Comparison of ENCODE assay signal across 26 cellular contexts in the genomic region with DNA sequence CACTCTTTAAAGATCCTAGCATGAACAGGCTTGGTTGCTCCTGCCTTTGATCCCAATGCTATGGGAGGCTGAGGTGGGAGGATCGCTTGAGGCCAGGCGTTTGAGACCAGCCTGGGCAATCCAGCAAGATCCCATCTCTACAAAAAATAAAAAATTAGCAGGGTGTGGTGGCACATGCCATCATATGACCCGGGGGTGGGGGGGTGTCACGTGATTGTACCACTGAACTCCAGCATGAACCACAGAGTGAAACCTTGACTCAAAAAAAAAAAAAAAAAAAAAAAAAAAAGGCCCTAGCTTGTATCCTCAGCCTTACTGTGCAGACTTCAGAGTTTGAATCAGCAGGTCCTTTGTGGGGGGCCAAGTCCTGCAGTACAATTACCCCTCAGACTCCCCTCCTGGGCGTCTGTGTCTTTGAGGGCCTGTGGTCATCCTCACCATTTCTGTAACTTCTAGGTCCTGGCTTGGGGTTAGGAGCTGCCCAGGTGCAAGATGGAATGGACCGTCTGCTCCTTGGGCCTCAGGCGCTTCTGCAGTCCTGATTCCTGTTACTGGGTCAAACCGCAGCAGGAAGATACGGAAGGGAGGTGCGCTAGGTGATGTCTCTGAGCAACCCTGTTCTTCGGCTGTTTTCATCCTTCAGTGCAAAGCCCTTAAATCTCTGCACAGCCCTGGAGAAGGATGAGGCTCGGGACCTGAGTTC.
DNase-seq lines count a peak whose midpoint lies in the region; ATAC-seq, FAIRE-seq and TF ChIP-seq lines count a peak whose summit lies in the region.
"Had no signal": no experiment of that assay in that cellular context is flagged by ENCODE, and none has a peak within 500 bp of the region (broad histone marks: within the 10 kb centered on the region; RNA-seq: fewer than 3 reads in every experiment).

No MANE protein-coding gene starts in this region.

- BruUV-seq in K562 (replicated peaks; lab: Mats Ljungman, UMichigan) = no TSS peak

- H4K20me1 ChIP-seq in DND-41 (ENCODE audit: insufficient read depth, low read length) (peaks cover 5% of the 10 kb centered on the region; the same call in 1 of the 2 replicates), K562 (replicated peaks; ENCODE audit: control insufficient read depth, insufficient read depth, low read length) (peaks cover 9% of the 10 kb centered on the region; the same call in 1 of the 2 replicates), neural progenitor cell (ENCODE audit: low read depth) (no peaks in the 10 kb centered on the region)

- H3K27ac Mint-ChIP-seq in neural progenitor cell = peak overlapping the region; percentile 69
- H3K27ac Mint-ChIP-seq: CD4-positive, CD25-positive, alpha-beta regulatory T cell; HFFc6 had no signal

- H3K36me3 Mint-ChIP-seq in neural progenitor cell = no peaks in the 10 kb centered on the region
- H3K36me3 Mint-ChIP-seq: CD4-positive, CD25-positive, alpha-beta regulatory T cell had no signal

- no peak overlapping the region for H3K27ac ChIP-seq in DND-41 (ENCODE audit: low read length)
- no peak overlapping the region for H3K27ac ChIP-seq in K562 (ENCODE audit: extremely low read depth, low read depth, low read length)
- no peak overlapping the region for H3K27ac ChIP-seq in neural progenitor cell
- H3K27ac ChIP-seq: A549, GM23248, KMS-11 had no signal

- H3K9me3 Mint-ChIP-seq in neural progenitor cell = no peaks in the 10 kb centered on the region

- H3K9me1 ChIP-seq in K562 (ENCODE audit: control insufficient read depth, insufficient read depth, low read length) = no peaks in the 10 kb centered on the region

- FAIRE-seq in K562 (lab: Jason Lieb, UNC) = no peak
- FAIRE-seq: A549, GM18507, HTR-8/SVneo had no signal

- H3F3A ChIP-seq in neural progenitor cell (ENCODE audit: low read depth) = peaks cover 29% of the 10 kb centered on the region

- DNase-seq in DND-41 = peak; percentile 11
- peak; percentile 1 for DNase-seq in Jurkat, Clone E6-1 (ENCODE audit: low read depth, low spot score)
- no peak for DNase-seq in K562 (ENCODE audit: extremely low read depth in 1 of 4, low spot score in 3 of 4)
- no peak for DNase-seq in neural progenitor cell (ENCODE audit: low spot score)
- DNase-seq in AML-193 (lab: John Stamatoyannopoulos, UW) = no peak
- DNase-seq in C1 segment of cervical spinal cord (lab: John Stamatoyannopoulos, UW) = no peak
- DNase-seq: CD4-positive, CD25-positive, alpha-beta regulatory T cell; DMS153; GM23248; HFFc6; MM.1S; NCI-H1048; NCI-H1417; NCI-H1694; NCI-H2029 treated with DMSO at 0.1 percent for 48 hours; NCI-H446 treated with DMSO at 0.1 percent for 48 hours; NCI-H526; NCI-H82; SHP77 treated with DMSO at 0.1 percent for 48 hours had no signal

- in situ Hi-C loops in K562 (cut with MboI) = no loop called here

- POLR2A ChIA-PET in K562 (lab: Yijun Ruan, JAX) = interaction anchor here (1.1 kb wide), 1 partner anchor 27 kb away, joined by 8 read pairs; no protein-coding TSS in a partner anchor

- intact Hi-C loops in K562 (cut with micrococcal nuclease) = no loop called here

- WGBS in K562 (ENCODE audit: insufficient coverage, low coverage, missing lambda C conversion rate) = 1% methylated on average over 10 of the region's 12 CpGs

- H3K9ac ChIP-seq in DND-41 (ENCODE audit: low read depth, low read length) (no peak overlapping the region), K562 (ENCODE audit: insufficient read depth in 1 of 2, low read depth in 2 of 2, low read length in 2 of 2) (no peak overlapping the region), neural progenitor cell (no peak overlapping the region)
- H3K9ac ChIP-seq: GM23248, KMS-11 had no signal

- no peak for ATAC-seq in DND-41 (ENCODE audit: insufficient read depth, low read depth)
- no peak for ATAC-seq in K562
- no peak for ATAC-seq in HG03135 (IDR thresholded peaks at IDR 0.05; ENCODE audit: unreplicated experiment)
- ATAC-seq: A549, Panc1 had no signal

- CTCF ChIA-PET in K562 (lab: Yijun Ruan, JAX; ENCODE audit: low intra/inter-chr PET ratio) = no interaction called here

- H2AFZ ChIP-seq in DND-41 (ENCODE audit: low read depth, low read length) (no peak overlapping the region), K562 (ENCODE audit: low read depth, low read length) (no peak overlapping the region), neural progenitor cell (replicated peaks) (no peak overlapping the region)
- H2AFZ ChIP-seq: GM23248 had no signal

- H3K9me3 ChIP-seq in DND-41 (ENCODE audit: insufficient read depth, low read length, severe bottlenecking) = no peaks in the 10 kb centered on the region
- no peaks in the 10 kb centered on the region for H3K9me3 ChIP-seq in K562 (replicated peaks; ENCODE audit: control insufficient read depth, insufficient read depth, low read depth, low read length)
- no peaks in the 10 kb centered on the region for H3K9me3 ChIP-seq in neural progenitor cell (ENCODE audit: low read depth)
- H3K9me3 ChIP-seq: A549, HAP-1 had no signal

- no peak for TF ChIP-seq POLR2A in K562 (conservative IDR thresholded peaks at IDR 0.05)

- H3K4me1 Mint-ChIP-seq in neural progenitor cell = peaks cover 56% of the 10 kb centered on the region
- H3K4me1 Mint-ChIP-seq: CD4-positive, CD25-positive, alpha-beta regulatory T cell had no signal

- H3K4me3 Mint-ChIP-seq in neural progenitor cell = no peak overlapping the region
- H3K4me3 Mint-ChIP-seq: CD4-positive, CD25-positive, alpha-beta regulatory T cell; HFFc6 had no signal

- no peaks in the 10 kb centered on the region for H3K36me3 ChIP-seq in DND-41 (ENCODE audit: insufficient read depth, low read length)
- no peaks in the 10 kb centered on the region for H3K36me3 ChIP-seq in K562 (ENCODE audit: control insufficient read depth, insufficient read depth, low read length)
- H3K36me3 ChIP-seq in neural progenitor cell = no peaks in the 10 kb centered on the region
- H3K36me3 ChIP-seq: HAP-1 had no signal

- no peaks in the 10 kb centered on the region for H3K79me2 ChIP-seq in DND-41 (ENCODE audit: insufficient read depth, low read length)
- H3K79me2 ChIP-seq in K562 (ENCODE audit: control insufficient read depth, insufficient read depth, low read length) = no peaks in the 10 kb centered on the region
- H3K79me2 ChIP-seq in neural progenitor cell (ENCODE audit: low read depth) = no peaks in the 10 kb centered on the region

- no peaks in the 10 kb centered on the region for H3K4me1 ChIP-seq in DND-41 (ENCODE audit: insufficient read depth, low read length)
- H3K4me1 ChIP-seq in K562 (replicated peaks in 1 of 2; ENCODE audit: control insufficient read depth in 2 of 2, insufficient read depth in 2 of 2, low read length in 2 of 2) = peaks cover 0 to 4% of the 10 kb centered on the region in 2 experiments; a peak in 1 of 5 replicates
- H3K4me1 ChIP-seq in neural progenitor cell = peaks cover 36% of the 10 kb centered on the region
- H3K4me1 ChIP-seq: A549, HAP-1 had no signal

- no peak for TF ChIP-seq EP300 in K562 (IDR thresholded peaks at IDR 0.05; ENCODE audit: low read length)

- H3K27me3 ChIP-seq in DND-41 (ENCODE audit: insufficient read depth, low read length, poor library complexity) (no peaks in the 10 kb centered on the region), K562 (ENCODE audit: control insufficient read depth in 2 of 2, insufficient read depth in 2 of 2, low read length in 2 of 2) (peaks cover 16 to 82% of the 10 kb centered on the region in 2 experiments), neural progenitor cell (no peaks in the 10 kb centered on the region)

- TF ChIP-seq CTCF in DND-41 (IDR thresholded peaks at IDR 0.05; ENCODE audit: borderline replicate concordance, extremely low read depth, low read length, poor library complexity, severe bottlenecking) = no peak
- no peak for TF ChIP-seq CTCF in K562 (IDR thresholded peaks at IDR 0.05 in 2 of 3, conservative IDR thresholded peaks at IDR 0.05 in 1 of 3; ENCODE audit: insufficient read depth in 2 of 3, low read depth in 1 of 3, low read length in 3 of 3)
- no peak for TF ChIP-seq CTCF in neural progenitor cell (IDR thresholded peaks at IDR 0.05)

- H3K4me3 ChIP-seq in DND-41 (ENCODE audit: low read depth in 1 of 2, low read length in 2 of 2) (no peak overlapping the region), K562 (no peak overlapping the region), neural progenitor cell (no peak overlapping the region)
- H3K4me3 ChIP-seq in Jurkat, Clone E6-1 (ENCODE audit: low read length) = no peak overlapping the region
- H3K4me3 ChIP-seq: A549, GM23248, HAP-1 had no signal

- TF ChIP-seq RAD21 in K562 (CRISPR knock-in tag; conservative IDR thresholded peaks at IDR 0.05 in 1 of 2, IDR thresholded peaks at IDR 0.05 in 1 of 2) = no peak

- H3K4me2 ChIP-seq in DND-41 (ENCODE audit: insufficient read depth, low read length) (no peak overlapping the region), K562 (ENCODE audit: insufficient read depth, low read length) (no peak overlapping the region), neural progenitor cell (no peak overlapping the region)
- H3K4me2 ChIP-seq: A549, KMS-11 had no signal

- peaks cover 15% of the 10 kb centered on the region for H3K27me3 Mint-ChIP-seq in neural progenitor cell (ENCODE audit: insufficient read depth, low read depth)
- H3K27me3 Mint-ChIP-seq: CD4-positive, CD25-positive, alpha-beta regulatory T cell had no signal

TF ChIP-seq in K562, 482 proteins besides CTCF, POLR2A, EP300 and RAD21:
- TF ChIP-seq, protein P1, sequence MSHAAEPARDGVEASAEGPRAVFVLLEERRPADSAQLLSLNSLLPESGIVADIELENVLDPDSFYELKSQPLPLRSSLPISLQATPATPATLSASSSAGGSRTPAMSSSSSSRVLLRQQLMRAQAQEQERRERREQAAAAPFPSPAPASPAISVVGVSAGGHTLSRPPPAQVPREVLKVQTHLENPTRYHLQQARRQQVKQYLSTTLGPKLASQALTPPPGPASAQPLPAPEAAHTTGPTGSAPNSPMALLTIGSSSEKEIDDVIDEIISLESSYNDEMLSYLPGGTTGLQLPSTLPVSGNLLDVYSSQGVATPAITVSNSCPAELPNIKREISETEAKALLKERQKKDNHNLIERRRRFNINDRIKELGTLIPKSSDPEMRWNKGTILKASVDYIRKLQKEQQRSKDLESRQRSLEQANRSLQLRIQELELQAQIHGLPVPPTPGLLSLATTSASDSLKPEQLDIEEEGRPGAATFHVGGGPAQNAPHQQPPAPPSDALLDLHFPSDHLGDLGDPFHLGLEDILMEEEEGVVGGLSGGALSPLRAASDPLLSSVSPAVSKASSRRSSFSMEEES (CRISPR knock-in tag; IDR thresholded peaks at IDR 0.05) = peak; percentile 61; the same call in 1 of the 2 replicates
- TF ChIP-seq ELF2 (CRISPR knock-in tag; IDR thresholded peaks at IDR 0.05) = no peak

Comparison
In these comparisons a context has a peak if more than half of its experiments do, and no peak if none do; other contexts are left out.
1. DNase-seq: peak in DND-41 (single experiment) and Jurkat, Clone E6-1 (single experiment); none in K562 (0 of 4), neural progenitor cell (single experiment), AML-193 (0 of 2) and C1 segment of cervical spinal cord (0 of 14).